Comparison of ENCODE assay signal across 1 cellular context in genomic region chr21:37348664-37349063, GRCh38.
TF ChIP-seq lines count a peak whose summit lies in the region.

No MANE protein-coding gene starts in this region.

TF ChIP-seq in K562, 482 proteins besides CTCF, POLR2A, EP300 and RAD21 (continued from another document and continues in another):
- TF ChIP-seq ATF2 (CRISPR knock-in tag; IDR thresholded peaks at IDR 0.05) (no peak), GTF2A2 (tag; IDR thresholded peaks at IDR 0.05) (peak; percentile 79; the same call in 1 of the 2 replicates), JUNB (CRISPR knock-in tag; conservative IDR thresholded peaks at IDR 0.05) (no peak), ZNF512 (tag; IDR thresholded peaks at IDR 0.05) (peak; percentile 90), NCOA4 (IDR thresholded peaks at IDR 0.05; ENCODE audit: partially characterized antibody) (no peak), NR4A1 (CRISPR knock-in tag; IDR thresholded peaks at IDR 0.05) (no peak), NR4A1 (tag; IDR thresholded peaks at IDR 0.05) (no peak), ZKSCAN8 (CRISPR knock-in tag; IDR thresholded peaks at IDR 0.05) (no peak), YBX1 (IDR thresholded peaks at IDR 0.05) (no peak), ELF2 (CRISPR knock-in tag; IDR thresholded peaks at IDR 0.05) (no peak), FOXP4 (CRISPR knock-in tag; IDR thresholded peaks at IDR 0.05; ENCODE audit: borderline replicate concordance) (no peak), SMARCE1 (IDR thresholded peaks at IDR 0.05) (no peak), SRSF7 (optimal IDR thresholded peaks at IDR 0.05; ENCODE audit: low read depth, low read length) (no peak), RBM17 (IDR thresholded peaks at IDR 0.05; ENCODE audit: borderline replicate concordance, low read depth, low read length) (no peak), TOE1 (IDR thresholded peaks at IDR 0.05; ENCODE audit: borderline replicate concordance) (no peak), TOE1 (CRISPR knock-in tag; IDR thresholded peaks at IDR 0.05; ENCODE audit: borderline replicate concordance, low read depth) (no peak), PHB2 (IDR thresholded peaks at IDR 0.05; ENCODE audit: low read depth) (no peak), DPF2 (IDR thresholded peaks at IDR 0.05) (peak; percentile 29; the same call in 1 of the 2 replicates), LARP7 (IDR thresholded peaks at IDR 0.05) (no peak), NUFIP1 (IDR thresholded peaks at IDR 0.05; ENCODE audit: partially characterized antibody) (no peak), HNRNPL (IDR thresholded peaks at IDR 0.05; ENCODE audit: low read depth, low read length) (no peak), CGGBP1 (CRISPR knock-in tag; IDR thresholded peaks at IDR 0.05) (no peak), SP2 (IDR thresholded peaks at IDR 0.05; ENCODE audit: extremely low read depth, low read depth, low read length, poor library complexity, severe bottlenecking) (no peak), NFXL1 (CRISPR knock-in tag; IDR thresholded peaks at IDR 0.05) (no peak), MYNN (IDR thresholded peaks at IDR 0.05) (no peak), MYNN (CRISPR knock-in tag; IDR thresholded peaks at IDR 0.05) (no peak), ZEB2 (IDR thresholded peaks at IDR 0.05) (peak; percentile 65; the same call in 1 of the 2 replicates), PKNOX1 (IDR thresholded peaks at IDR 0.05) (peak; percentile 78), TRIM28 (IDR thresholded peaks at IDR 0.05) (peak; percentile 100), ZNF655 (CRISPR knock-in tag; IDR thresholded peaks at IDR 0.05) (no peak), ZNF184 (CRISPR knock-in tag; IDR thresholded peaks at IDR 0.05) (no peak), ZNF696 (CRISPR knock-in tag; conservative IDR thresholded peaks at IDR 0.05) (no peak), FOXJ2 (tag; IDR thresholded peaks at IDR 0.05) (peak; percentile 74), NONO (IDR thresholded peaks at IDR 0.05; ENCODE audit: low read depth in 2 of 2, low read length in 1 of 2) (no peak), SUPT5H (IDR thresholded peaks at IDR 0.05) (no peak), ZNF134 (CRISPR knock-in tag; conservative IDR thresholded peaks at IDR 0.05) (no peak), SMC3 (conservative IDR thresholded peaks at IDR 0.05; ENCODE audit: insufficient read depth, low read depth, low read length) (no peak), TEAD4 (IDR thresholded peaks at IDR 0.05; ENCODE audit: low read length) (peak; percentile 46), TEAD4 (CRISPR knock-in tag; IDR thresholded peaks at IDR 0.05; ENCODE audit: borderline replicate concordance) (no peak), ZNF717 (CRISPR knock-in tag; IDR thresholded peaks at IDR 0.05) (no peak), DNMT1 (IDR thresholded peaks at IDR 0.05) (no peak), MTF1 (CRISPR knock-in tag; IDR thresholded peaks at IDR 0.05; ENCODE audit: borderline replicate concordance) (no peak), IFI16 (CRISPR knock-in tag; IDR thresholded peaks at IDR 0.05) (no peak), ASH1L (IDR thresholded peaks at IDR 0.05; ENCODE audit: borderline replicate concordance, low read depth, partially characterized antibody) (no peak), NR0B1 (IDR thresholded peaks at IDR 0.05; ENCODE audit: partially characterized antibody) (no peak), BRD9 (IDR thresholded peaks at IDR 0.05; ENCODE audit: low read depth, partially characterized antibody) (no peak), POLR2G (IDR thresholded peaks at IDR 0.05; ENCODE audit: low read depth, low read length) (no peak), KAT7 (CRISPR knock-in tag; IDR thresholded peaks at IDR 0.05; ENCODE audit: borderline replicate concordance) (no peak), TFE3 (CRISPR knock-in tag; IDR thresholded peaks at IDR 0.05) (no peak), CEBPB (tag; IDR thresholded peaks at IDR 0.05) (no peak), ARID3A (IDR thresholded peaks at IDR 0.05; ENCODE audit: borderline replicate concordance, low read depth, low read length) (no peak), PTTG1 (tag; IDR thresholded peaks at IDR 0.05; ENCODE audit: low read depth) (no peak), PCBP1 (IDR thresholded peaks at IDR 0.05; ENCODE audit: low read depth, low read length, poor library complexity, severe bottlenecking) (no peak)
- TF ChIP-seq, protein P1, sequence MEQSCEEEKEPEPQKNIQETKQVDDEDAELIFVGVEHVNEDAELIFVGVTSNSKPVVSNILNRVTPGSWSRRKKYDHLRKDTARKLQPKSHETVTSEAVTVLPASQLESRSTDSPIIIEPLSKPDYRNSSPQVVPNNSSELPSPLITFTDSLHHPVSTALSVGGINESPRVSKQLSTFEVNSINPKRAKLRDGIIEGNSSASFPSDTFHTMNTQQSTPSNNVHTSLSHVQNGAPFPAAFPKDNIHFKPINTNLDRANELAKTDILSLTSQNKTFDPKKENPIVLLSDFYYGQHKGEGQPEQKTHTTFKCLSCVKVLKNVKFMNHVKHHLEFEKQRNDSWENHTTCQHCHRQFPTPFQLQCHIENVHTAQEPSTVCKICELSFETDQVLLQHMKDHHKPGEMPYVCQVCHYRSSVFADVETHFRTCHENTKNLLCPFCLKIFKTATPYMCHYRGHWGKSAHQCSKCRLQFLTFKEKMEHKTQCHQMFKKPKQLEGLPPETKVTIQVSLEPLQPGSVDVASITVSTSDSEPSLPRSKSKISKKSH (CRISPR knock-in tag; IDR thresholded peaks at IDR 0.05) = peak; percentile 93
- TF ChIP-seq, protein P2, sequence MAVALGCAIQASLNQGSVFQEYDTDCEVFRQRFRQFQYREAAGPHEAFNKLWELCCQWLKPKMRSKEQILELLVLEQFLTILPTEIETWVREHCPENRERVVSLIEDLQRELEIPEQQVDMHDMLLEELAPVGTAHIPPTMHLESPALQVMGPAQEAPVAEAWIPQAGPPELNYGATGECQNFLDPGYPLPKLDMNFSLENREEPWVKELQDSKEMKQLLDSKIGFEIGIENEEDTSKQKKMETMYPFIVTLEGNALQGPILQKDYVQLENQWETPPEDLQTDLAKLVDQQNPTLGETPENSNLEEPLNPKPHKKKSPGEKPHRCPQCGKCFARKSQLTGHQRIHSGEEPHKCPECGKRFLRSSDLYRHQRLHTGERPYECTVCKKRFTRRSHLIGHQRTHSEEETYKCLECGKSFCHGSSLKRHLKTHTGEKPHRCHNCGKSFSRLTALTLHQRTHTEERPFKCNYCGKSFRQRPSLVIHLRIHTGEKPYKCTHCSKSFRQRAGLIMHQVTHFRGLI (CRISPR knock-in tag; IDR thresholded peaks at IDR 0.05) = no peak
- TF ChIP-seq, protein P3, sequence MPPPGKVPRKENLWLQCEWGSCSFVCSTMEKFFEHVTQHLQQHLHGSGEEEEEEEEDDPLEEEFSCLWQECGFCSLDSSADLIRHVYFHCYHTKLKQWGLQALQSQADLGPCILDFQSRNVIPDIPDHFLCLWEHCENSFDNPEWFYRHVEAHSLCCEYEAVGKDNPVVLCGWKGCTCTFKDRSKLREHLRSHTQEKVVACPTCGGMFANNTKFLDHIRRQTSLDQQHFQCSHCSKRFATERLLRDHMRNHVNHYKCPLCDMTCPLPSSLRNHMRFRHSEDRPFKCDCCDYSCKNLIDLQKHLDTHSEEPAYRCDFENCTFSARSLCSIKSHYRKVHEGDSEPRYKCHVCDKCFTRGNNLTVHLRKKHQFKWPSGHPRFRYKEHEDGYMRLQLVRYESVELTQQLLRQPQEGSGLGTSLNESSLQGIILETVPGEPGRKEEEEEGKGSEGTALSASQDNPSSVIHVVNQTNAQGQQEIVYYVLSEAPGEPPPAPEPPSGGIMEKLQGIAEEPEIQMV (tag; conservative IDR thresholded peaks at IDR 0.05; ENCODE audit: low read depth) = no peak
